21 cellular contexts compared by ENCODE assay signal in genomic region chr7:121360564-121360963, GRCh38. TPM values are rescaled to one million over a fixed set of nuclear protein-coding genes. Genes with fewer than 3 reads are reported as not detected.
A peak's percentile ranks its signal among the peaks of the same experiment; 100 is the strongest.
DNase-seq lines count a peak whose midpoint lies in the region; ATAC-seq and TF ChIP-seq lines count a peak whose summit lies in the region.
"Had no signal": no experiment of that assay in that cellular context is flagged by ENCODE, and none has a peak within 500 bp of the region (broad histone marks: within the 10 kb centered on the region; RNA-seq: fewer than 3 reads in every experiment).

No MANE protein-coding gene starts in this region.

- no peak for TF ChIP-seq CTCF in activated CD8-positive, alpha-beta T cell treated with anti-CD3 and anti-CD28 coated beads for 36 hours (IDR thresholded peaks at IDR 0.05)

- DNase-seq in activated gamma-delta T cell treated with Interleukin-2 at 50 U/mL for 16 hours (peak; percentile 37), activated gamma-delta T cell (lab: John Stamatoyannopoulos, UW) (no peak), memory B cell (ENCODE audit: low spot score in 2 of 2) (no peak), Right ventricle myocardium inferior (ENCODE audit: missing footprints) (no peak), HCEC 1CT (no peak)
- DNase-seq in activated CD8-positive, alpha-beta T cell treated with anti-CD3 and anti-CD28 coated beads for 36 hours, result peak; percentile 8
- DNase-seq: COR-L47, DMS79, IMR-90, NCI-H1105, NCI-H146, NCI-H2029, NCI-H345, NCI-H524, NCI-H82 had no signal

- H3K36me3 Mint-ChIP-seq in activated CD8-positive, alpha-beta T cell treated with anti-CD3 and anti-CD28 coated beads for 36 hours (ENCODE audit: low read depth), result peaks cover 42% of the 10 kb centered on the region
- H3K36me3 Mint-ChIP-seq in memory B cell, result peaks cover 20% of the 10 kb centered on the region

- POLR2A ChIA-PET in activated CD8-positive, alpha-beta T cell treated with anti-CD3 and anti-CD28 coated beads for 36 hours (lab: Charles Lee), result interaction anchor here (0.6 kb wide), 1 partner anchor 183 kb away, joined by 4 read pairs; no protein-coding TSS in a partner anchor

- no peaks in the 10 kb centered on the region for H3K9me3 Mint-ChIP-seq in activated CD8-positive, alpha-beta T cell treated with anti-CD3 and anti-CD28 coated beads for 36 hours
- H3K9me3 Mint-ChIP-seq in memory B cell, result no peaks in the 10 kb centered on the region

- intact Hi-C loops in activated CD8-positive, alpha-beta T cell treated with anti-CD3 and anti-CD28 coated beads for 36 hours (cut with micrococcal nuclease), result no loop called here
- intact Hi-C loops in Right ventricle myocardium inferior (cut with DNase I), result no loop called here

- H3K27me3 Mint-ChIP-seq in activated CD8-positive, alpha-beta T cell treated with anti-CD3 and anti-CD28 coated beads for 36 hours, result no peaks in the 10 kb centered on the region
- H3K27me3 Mint-ChIP-seq in memory B cell, result no peaks in the 10 kb centered on the region

- H3K27ac Mint-ChIP-seq in activated CD8-positive, alpha-beta T cell treated with anti-CD3 and anti-CD28 coated beads for 36 hours, result no peak overlapping the region
- peak overlapping the region; percentile 24 for H3K27ac Mint-ChIP-seq in memory B cell

- no peaks in the 10 kb centered on the region for H3K4me1 Mint-ChIP-seq in activated CD8-positive, alpha-beta T cell treated with anti-CD3 and anti-CD28 coated beads for 36 hours (ENCODE audit: low read depth)
- peaks cover 5% of the 10 kb centered on the region for H3K4me1 Mint-ChIP-seq in memory B cell
- H3K4me1 Mint-ChIP-seq: CD14-positive monocyte had no signal

- ATAC-seq in activated CD8-positive, alpha-beta T cell treated with anti-CD3 and anti-CD28 coated beads for 36 hours, result peak; percentile 45
- ATAC-seq in memory B cell (ENCODE audit: low read depth) (no peak), Right ventricle myocardium inferior (no peak), HG02763 (IDR thresholded peaks at IDR 0.05; ENCODE audit: unreplicated experiment) (no peak), GM18867 (IDR thresholded peaks at IDR 0.05; ENCODE audit: unreplicated experiment) (no peak)
- ATAC-seq: GM12878, Panc1, SK-N-SH treated with all-trans-retinoic acid at 6 μM for 48 hours had no signal

- H3K4me3 Mint-ChIP-seq in activated CD8-positive, alpha-beta T cell treated with anti-CD3 and anti-CD28 coated beads for 36 hours, result no peak overlapping the region
- no peak overlapping the region for H3K4me3 Mint-ChIP-seq in memory B cell
- H3K4me3 Mint-ChIP-seq: CD14-positive monocyte had no signal

- CTCF ChIA-PET in activated CD8-positive, alpha-beta T cell treated with anti-CD3 and anti-CD28 coated beads for 36 hours (lab: Charles Lee), result interaction anchor here (1.1 to 1.2 kb wide), 2 partner anchors 35 to 187 kb away, joined by 3 read pairs; no protein-coding TSS in a partner anchor

RNA-seq across cellular contexts. Expression of gene WNT16, which starts 31.8 kb away (rescaled TPM):
- total RNA-seq in activated CD8-positive, alpha-beta T cell treated with anti-CD3 and anti-CD28 coated beads for 36 hours, result not detected
- not detected for total RNA-seq in Right ventricle myocardium inferior

RNA-seq across cellular contexts. Expression of gene FAM3C, which starts 35.5 kb away (rescaled TPM):
- 10 to 100 TPM; 18.6 to 19.1 TPM for total RNA-seq in activated CD8-positive, alpha-beta T cell treated with anti-CD3 and anti-CD28 coated beads for 36 hours
- total RNA-seq in Right ventricle myocardium inferior, result 40.2 TPM

Comparison
In these comparisons a context has a peak if more than half of its experiments do, and no peak if none do; other contexts are left out.
1. DNase-seq: peak in activated gamma-delta T cell treated with Interleukin-2 at 50 U/mL for 16 hours (single experiment) and activated CD8-positive, alpha-beta T cell treated with anti-CD3 and anti-CD28 coated beads for 36 hours (single experiment); none in activated gamma-delta T cell (single experiment), memory B cell (0 of 2), Right ventricle myocardium inferior (single experiment) and HCEC 1CT (single experiment).